ENCODE assay signal across 1 cellular context in genomic region chr1:24993871-24994270, GRCh38.
TF ChIP-seq lines count a peak whose summit lies in the region.

No MANE protein-coding gene starts in this region.

TF ChIP-seq in H1, 55 proteins besides CTCF, POLR2A, EP300 and RAD21:
- TF ChIP-seq E2F6 (IDR thresholded peaks at IDR 0.05) (no peak), TCF12 (IDR thresholded peaks at IDR 0.05; ENCODE audit: low read depth, low read length) (no peak), MAX (IDR thresholded peaks at IDR 0.05) (no peak), FOSL1 (IDR thresholded peaks at IDR 0.05; ENCODE audit: insufficient read depth, low read depth, low read length) (no peak), SRF (IDR thresholded peaks at IDR 0.05; ENCODE audit: low read depth, low read length) (no peak), EZH2 (IDR thresholded peaks at IDR 0.05; ENCODE audit: low read depth, low read length, severe bottlenecking) (no peak), SIN3A (conservative IDR thresholded peaks at IDR 0.05 in 1 of 2, IDR thresholded peaks at IDR 0.05 in 1 of 2; ENCODE audit: low read depth in 1 of 2, low read length in 2 of 2) (no peak), SP1 (IDR thresholded peaks at IDR 0.05; ENCODE audit: low read depth, low read length) (no peak), KDM5A (IDR thresholded peaks at IDR 0.05; ENCODE audit: low read length) (no peak), EGR1 (IDR thresholded peaks at IDR 0.05; ENCODE audit: borderline replicate concordance, low read depth, low read length) (no peak), ASH2L (IDR thresholded peaks at IDR 0.05; ENCODE audit: low read length) (no peak), BACH1 (IDR thresholded peaks at IDR 0.05; ENCODE audit: low read length) (no peak), YY1 (IDR thresholded peaks at IDR 0.05; ENCODE audit: low read depth, low read length) (no peak), ZNF274 (IDR thresholded peaks at IDR 0.05; ENCODE audit: borderline replicate concordance, extremely low read depth, low read length) (no peak), GTF2F1 (IDR thresholded peaks at IDR 0.05; ENCODE audit: borderline replicate concordance, low read depth, low read length) (no peak), MAFK (IDR thresholded peaks at IDR 0.05; ENCODE audit: low read depth, low read length) (no peak), KDM4A (IDR thresholded peaks at IDR 0.05; ENCODE audit: low read depth, low read length, severe bottlenecking) (no peak)
